In the genomic region with DNA sequence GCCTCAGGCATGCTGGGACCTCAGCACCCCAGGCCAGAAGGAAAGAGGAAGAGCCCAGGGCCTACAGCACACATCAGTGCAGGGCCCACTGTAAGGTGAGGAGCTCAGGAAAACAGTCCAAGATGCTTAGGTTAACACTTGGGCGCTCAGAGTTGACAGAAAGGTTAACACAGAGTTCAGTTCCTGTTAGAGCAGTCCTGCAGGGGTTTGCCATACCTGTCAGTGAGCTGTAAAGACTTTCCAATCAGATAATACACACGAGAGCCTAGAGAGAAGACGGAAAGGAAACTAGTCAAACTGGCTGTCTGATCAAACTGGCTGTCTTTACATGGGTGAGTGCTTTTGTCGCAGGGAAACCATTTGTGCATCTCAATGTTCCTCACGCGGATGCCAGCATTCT, we compare ENCODE assay signal across 14 cellular contexts.
DNase-seq lines count a peak whose midpoint lies in the region; ATAC-seq and TF ChIP-seq lines count a peak whose summit lies in the region.
"Had no signal": no experiment of that assay in that cellular context is flagged by ENCODE, and none has a peak within 500 bp of the region (broad histone marks: within the 10 kb centered on the region; RNA-seq: fewer than 3 reads in every experiment).

No MANE protein-coding gene starts in this region.

- CTCF ChIA-PET in HEK293T (lab: Yijun Ruan, JAX): interaction anchor here (0.6 kb wide), 1 partner anchor 412 kb away, joined by 3 read pairs; no protein-coding TSS in a partner anchor

- POLR2A ChIA-PET in HEK293T (lab: Yijun Ruan, JAX): no interaction called here

- DNase-seq in ELF-1 (ENCODE audit: low read depth, low spot score): peak; percentile 27
- DNase-seq in adipocyte (ENCODE audit: low read depth): no peak
- DNase-seq in left ventricle myocardium superior: no peak
- no peak for DNase-seq in T1000 (lab: John Stamatoyannopoulos, UW)
- no peak for DNase-seq in HEK293T (ENCODE audit: extremely low spot score)
- no peak for DNase-seq in activated naive CD4-positive, alpha-beta T cell (lab: John Stamatoyannopoulos, UW)
- DNase-seq: activated B cell treated with CpG ODN at 0.5 μM for 24 hours; activated T-cell treated with anti-CD3 and anti-CD28 coated beads, Interleukin-2, amount 50 U/mL, for 48 hours; left colon; NCI-H1417 treated with DMSO at 0.1 percent for 48 hours; OCI-M1 had no signal

- H3K9ac ChIP-seq in adipocyte (ENCODE audit: low read length) (peak overlapping the region; percentile 34), rectal smooth muscle tissue (ENCODE audit: low read length) (no peak overlapping the region)
- H3K9ac ChIP-seq: BLaER1 had no signal

- no peaks in the 10 kb centered on the region for H3K9me3 ChIP-seq in adipocyte (ENCODE audit: control insufficient read depth, low read length)
- H3K9me3 ChIP-seq: BLaER1 had no signal

- H3K4me3 ChIP-seq in adipocyte (ENCODE audit: low read length) (peak overlapping the region; percentile 37), rectal smooth muscle tissue (ENCODE audit: low read length) (no peak overlapping the region)
- H3K4me3 ChIP-seq: BLaER1 had no signal

- H3K36me3 ChIP-seq in adipocyte (ENCODE audit: control insufficient read depth, insufficient read depth, low read length, severe bottlenecking) (no peaks in the 10 kb centered on the region), rectal smooth muscle tissue (ENCODE audit: control insufficient read depth, insufficient read depth, low read length) (no peaks in the 10 kb centered on the region)
- H3K36me3 ChIP-seq: BLaER1 had no signal

- H3K27me3 ChIP-seq in adipocyte (replicated peaks; ENCODE audit: control insufficient read depth, insufficient read depth, low read length) (no peaks in the 10 kb centered on the region), rectal smooth muscle tissue (ENCODE audit: control insufficient read depth, insufficient read depth, low read length) (no peaks in the 10 kb centered on the region)
- H3K27me3 ChIP-seq: BLaER1 had no signal

- H3K27ac ChIP-seq in rectal smooth muscle tissue (ENCODE audit: low read depth, low read length): peak overlapping the region; percentile 87
- H3K27ac ChIP-seq: BLaER1 had no signal

- intact Hi-C loops in left ventricle myocardium superior (cut with micrococcal nuclease): no loop called here

- peaks cover 17% of the 10 kb centered on the region for H3K4me1 ChIP-seq in adipocyte (ENCODE audit: control insufficient read depth, insufficient read depth, low read length)
- H3K4me1 ChIP-seq in rectal smooth muscle tissue (ENCODE audit: control insufficient read depth, insufficient read depth, low read length): peaks cover 19% of the 10 kb centered on the region
- H3K4me1 ChIP-seq: BLaER1 had no signal

- ATAC-seq in left ventricle myocardium superior: peak; percentile 21
- ATAC-seq in GM19023 (IDR thresholded peaks at IDR 0.05; ENCODE audit: unreplicated experiment): no peak
- ATAC-seq: left colon had no signal

TF ChIP-seq in HEK293T, 16 proteins besides CTCF, POLR2A, EP300 and RAD21:
- no peak for TF ChIP-seq BHLHE40 (IDR thresholded peaks at IDR 0.05; ENCODE audit: borderline replicate concordance)
- TF ChIP-seq CTBP1 (IDR thresholded peaks at IDR 0.05; ENCODE audit: borderline replicate concordance): no peak
- no peak for TF ChIP-seq ARNT (IDR thresholded peaks at IDR 0.05)
- TF ChIP-seq FOXA1 (IDR thresholded peaks at IDR 0.05): no peak
- no peak for TF ChIP-seq FOXM1 (IDR thresholded peaks at IDR 0.05; ENCODE audit: borderline replicate concordance)
- TF ChIP-seq SP1 (IDR thresholded peaks at IDR 0.05): no peak
- no peak for TF ChIP-seq HDGF (IDR thresholded peaks at IDR 0.05; ENCODE audit: borderline replicate concordance)
- no peak for TF ChIP-seq TARDBP (IDR thresholded peaks at IDR 0.05)
- no peak for TF ChIP-seq FOXK2 (IDR thresholded peaks at IDR 0.05)
- TF ChIP-seq, protein P1, sequence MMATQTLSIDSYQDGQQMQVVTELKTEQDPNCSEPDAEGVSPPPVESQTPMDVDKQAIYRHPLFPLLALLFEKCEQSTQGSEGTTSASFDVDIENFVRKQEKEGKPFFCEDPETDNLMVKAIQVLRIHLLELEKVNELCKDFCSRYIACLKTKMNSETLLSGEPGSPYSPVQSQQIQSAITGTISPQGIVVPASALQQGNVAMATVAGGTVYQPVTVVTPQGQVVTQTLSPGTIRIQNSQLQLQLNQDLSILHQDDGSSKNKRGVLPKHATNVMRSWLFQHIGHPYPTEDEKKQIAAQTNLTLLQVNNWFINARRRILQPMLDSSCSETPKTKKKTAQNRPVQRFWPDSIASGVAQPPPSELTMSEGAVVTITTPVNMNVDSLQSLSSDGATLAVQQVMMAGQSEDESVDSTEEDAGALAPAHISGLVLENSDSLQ (IDR thresholded peaks at IDR 0.05): no peak
- no peak for TF ChIP-seq SUZ12 (IDR thresholded peaks at IDR 0.05)
- TF ChIP-seq ZNF384 (IDR thresholded peaks at IDR 0.05): no peak
- no peak for TF ChIP-seq L3MBTL2 (conservative IDR thresholded peaks at IDR 0.05)
- no peak for TF ChIP-seq NFRKB (IDR thresholded peaks at IDR 0.05)
- no peak for TF ChIP-seq ELF4 (IDR thresholded peaks at IDR 0.05)
- TF ChIP-seq LEF1 (IDR thresholded peaks at IDR 0.05; ENCODE audit: borderline replicate concordance): no peak
